8 cellular contexts compared by ENCODE assay signal in the genomic region with DNA sequence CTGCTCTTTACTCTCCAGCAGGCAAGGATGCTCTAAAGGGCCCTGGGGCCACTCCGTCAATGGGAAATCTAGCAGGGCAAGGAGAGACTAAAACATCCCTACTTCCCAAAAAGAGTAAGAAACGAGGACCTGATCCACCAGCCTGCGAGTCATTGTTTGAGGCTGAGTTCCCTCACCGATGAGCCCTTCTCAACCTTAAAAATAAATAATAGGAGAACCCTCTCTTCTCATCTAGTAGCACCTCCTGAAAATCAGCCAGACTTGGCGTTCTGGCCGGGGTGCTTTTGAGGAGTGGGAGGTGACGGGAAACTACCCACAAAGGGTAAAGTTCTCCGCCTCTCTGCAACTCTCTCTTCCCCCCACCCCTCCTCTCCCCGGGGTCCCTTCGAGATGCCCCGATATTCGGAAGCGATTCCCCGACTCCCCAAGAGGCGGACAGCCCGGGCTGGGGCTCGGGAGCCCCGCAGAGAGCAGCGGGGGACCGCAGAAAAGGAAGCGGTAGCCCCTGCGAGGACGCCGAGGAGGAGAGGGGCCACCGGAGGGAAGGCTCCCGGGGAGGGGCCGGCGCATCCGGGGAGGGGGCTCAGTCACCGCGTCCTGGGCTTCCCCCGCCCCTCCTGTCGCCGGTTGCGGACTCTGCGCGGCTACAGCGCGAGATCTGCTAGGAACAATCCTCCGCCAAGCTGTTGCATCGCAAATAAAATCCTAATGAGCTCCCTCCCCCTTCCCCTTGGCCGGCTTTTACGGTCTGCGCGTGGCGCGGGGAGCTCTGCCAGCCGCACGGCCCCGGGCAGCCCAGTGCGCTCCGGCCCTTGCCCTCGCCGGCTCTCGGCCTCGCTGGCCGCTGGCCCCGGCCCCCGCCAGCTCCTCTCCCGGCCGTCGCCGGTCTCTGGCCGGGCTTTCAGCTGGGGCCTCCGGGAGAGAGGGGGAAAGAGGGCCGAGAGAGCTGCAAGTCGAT. TPM values are rescaled to one million over a fixed set of nuclear protein-coding genes. Genes with fewer than 3 reads are reported as not detected.
DNase-seq lines count a peak whose midpoint lies in the region; ATAC-seq and TF ChIP-seq lines count a peak whose summit lies in the region.

No MANE protein-coding gene starts in this region.

- no peaks in the 10 kb centered on the region for H3K9me3 ChIP-seq in OCI-LY3 (ENCODE audit: insufficient read depth, low read length)
- no peaks in the 10 kb centered on the region for H3K9me3 ChIP-seq in ectodermal cell (ENCODE audit: control insufficient read depth, low read length)

- H4K20me1 ChIP-seq in OCI-LY3 (ENCODE audit: insufficient read depth, low read length), result no peaks in the 10 kb centered on the region

- H3K27ac Mint-ChIP-seq in nephron progenitor cell (peak overlapping the region; percentile 100), HFFc6 (no peak overlapping the region)

- peaks cover 43% of the 10 kb centered on the region for H3K27me3 ChIP-seq in OCI-LY3 (ENCODE audit: low read depth, low read length)
- H3K27me3 ChIP-seq in ectodermal cell (ENCODE audit: control insufficient read depth, insufficient read depth, low read length, poor library complexity, severe bottlenecking), result peaks cover 100% of the 10 kb centered on the region

- peak overlapping the region; percentile 62 for H3K9ac ChIP-seq in OCI-LY3 (ENCODE audit: low read length)

- H3K4me3 ChIP-seq in GM08714 (ENCODE audit: low read length) (peak overlapping the region; percentile 54), OCI-LY3 (ENCODE audit: low read length) (peak overlapping the region; percentile 78), ectodermal cell (ENCODE audit: insufficient read depth, low read depth, low read length) (peak overlapping the region; percentile 3)

- no peaks in the 10 kb centered on the region for H3K9me3 Mint-ChIP-seq in nephron progenitor cell
- no peaks in the 10 kb centered on the region for H3K9me3 Mint-ChIP-seq in HFFc6

- H3K27me3 Mint-ChIP-seq in nephron progenitor cell (ENCODE audit: low read depth, poor library complexity) (peaks cover 17% of the 10 kb centered on the region), HFFc6 (ENCODE audit: insufficient read depth) (peaks cover 78% of the 10 kb centered on the region)

- no peaks in the 10 kb centered on the region for H3K36me3 ChIP-seq in OCI-LY3 (replicated peaks; ENCODE audit: low read depth, low read length)
- H3K36me3 ChIP-seq in ectodermal cell (ENCODE audit: control insufficient read depth, insufficient read depth, low read length), result no peaks in the 10 kb centered on the region

- H3K4me3 Mint-ChIP-seq in nephron progenitor cell (peak overlapping the region; percentile 99), HFFc6 (no peak overlapping the region)

- ATAC-seq in GM21737 (IDR thresholded peaks at IDR 0.05; ENCODE audit: unreplicated experiment), result no peak
- ATAC-seq in GM18870 (IDR thresholded peaks at IDR 0.05; ENCODE audit: unreplicated experiment), result no peak

- H3K36me3 Mint-ChIP-seq in nephron progenitor cell (ENCODE audit: low read depth) (peaks cover 52% of the 10 kb centered on the region), HFFc6 (ENCODE audit: low read depth) (no peaks in the 10 kb centered on the region)

- no peaks in the 10 kb centered on the region for H3K79me2 ChIP-seq in OCI-LY3 (ENCODE audit: low read length)

- H3K4me2 ChIP-seq in OCI-LY3 (ENCODE audit: low read length), result peak overlapping the region; percentile 55

- 1% methylated on average over 67 of the region's 67 CpGs for WGBS in ectodermal cell, 2 experiments

- DNase-seq in nephron progenitor cell (no peak), medulla oblongata (ENCODE audit: extremely low spot score) (no peak), HFFc6 (no peak)

- H3K4me1 ChIP-seq in OCI-LY3 (ENCODE audit: low read length), result peaks cover 5% of the 10 kb centered on the region; the same call in 1 of the 2 replicates
- H3K4me1 ChIP-seq in ectodermal cell (ENCODE audit: control insufficient read depth, insufficient read depth, low read length), result peaks cover 6% of the 10 kb centered on the region

- no peak overlapping the region for H3K27ac ChIP-seq in OCI-LY3 (ENCODE audit: low read length)
- H3K27ac ChIP-seq in ectodermal cell (ENCODE audit: insufficient read depth, low read depth, low read length, poor library complexity, severe bottlenecking), result no peak overlapping the region

- H3K4me1 Mint-ChIP-seq in nephron progenitor cell (peaks cover 68% of the 10 kb centered on the region), HFFc6 (ENCODE audit: low read depth) (no peaks in the 10 kb centered on the region)

- no peak overlapping the region for H2AFZ ChIP-seq in OCI-LY3 (ENCODE audit: low read depth, low read length)

- TF ChIP-seq CTCF in OCI-LY3 (IDR thresholded peaks at IDR 0.05; ENCODE audit: low read depth, low read length), result no peak
- TF ChIP-seq CTCF in nephron progenitor cell (IDR thresholded peaks at IDR 0.05), result no peak
- no peak for TF ChIP-seq CTCF in HFFc6 (IDR thresholded peaks at IDR 0.05)

RNA-seq across cellular contexts. Expression of a gene that starts 1.3 kb away (rescaled TPM):
- 5.2 TPM for polyA plus RNA-seq in ectodermal cell (2013, experiment 1 of 4)
- 3.1 TPM for polyA plus RNA-seq in ectodermal cell (2013, experiment 2 of 4)
- polyA plus RNA-seq in ectodermal cell (2013, experiment 3 of 4), result 17.1 TPM
- polyA plus RNA-seq in ectodermal cell (2013, experiment 4 of 4), result 8.3 TPM
- not detected for total RNA-seq in HFFc6 (2021; fragmentation: NEBNext Ultra II Directional; extraction: Animal tissue kit (Norgen Biotek cat#: 25700))

RNA-seq across cellular contexts. Expression of a gene that starts 9.7 kb away (rescaled TPM):
- polyA plus RNA-seq in ectodermal cell (2013, experiment 1 of 4), result 0.87 TPM
- polyA plus RNA-seq in ectodermal cell (2013, experiment 2 of 4), result 1.3 TPM
- polyA plus RNA-seq in ectodermal cell (2013, experiment 3 of 4), result 4.6 TPM
- polyA plus RNA-seq in ectodermal cell (2013, experiment 4 of 4), result 2.8 TPM
- total RNA-seq in HFFc6 (2021; fragmentation: NEBNext Ultra II Directional; extraction: Animal tissue kit (Norgen Biotek cat#: 25700)), result not detected

RNA-seq across cellular contexts. Expression of a gene that starts 14.0 kb away (rescaled TPM):
- polyA plus RNA-seq in ectodermal cell (2013, experiment 1 of 4), result not detected
- polyA plus RNA-seq in ectodermal cell (2013, experiment 2 of 4), result 0.30 TPM
- polyA plus RNA-seq in ectodermal cell (2013, experiment 3 of 4), result 1.1 TPM
- polyA plus RNA-seq in ectodermal cell (2013, experiment 4 of 4), result 1.2 TPM
- not detected for total RNA-seq in HFFc6 (2021; fragmentation: NEBNext Ultra II Directional; extraction: Animal tissue kit (Norgen Biotek cat#: 25700))

RNA-seq across cellular contexts. Expression of a gene that starts 20.0 kb away (rescaled TPM):
- polyA plus RNA-seq in ectodermal cell (2013, experiment 1 of 4), result 0.41 TPM
- polyA plus RNA-seq in ectodermal cell (2013, experiment 2 of 4), result not detected
- polyA plus RNA-seq in ectodermal cell (2013, experiment 3 of 4), result 1.2 TPM
- 1.0 TPM for polyA plus RNA-seq in ectodermal cell (2013, experiment 4 of 4)
- not detected for total RNA-seq in HFFc6 (2021; fragmentation: NEBNext Ultra II Directional; extraction: Animal tissue kit (Norgen Biotek cat#: 25700))

RNA-seq across cellular contexts. Expression of a gene that starts 31.2 kb away (rescaled TPM):
- 0.44 TPM for polyA plus RNA-seq in ectodermal cell (2013, experiment 1 of 4)
- 0.09 TPM for polyA plus RNA-seq in ectodermal cell (2013, experiment 2 of 4)
- 0.48 TPM for polyA plus RNA-seq in ectodermal cell (2013, experiment 3 of 4)
- polyA plus RNA-seq in ectodermal cell (2013, experiment 4 of 4), result 0.45 TPM
- not detected for total RNA-seq in HFFc6 (2021; fragmentation: NEBNext Ultra II Directional; extraction: Animal tissue kit (Norgen Biotek cat#: 25700))

Comparison
In these comparisons a context has a peak if more than half of its experiments do, and no peak if none do; other contexts are left out.
1. H3K4me3 ChIP-seq: peak in every context shown above with its lines; median percentile 78 in OCI-LY3; 54 in GM08714; 3 in ectodermal cell.